In genomic region chr18:26806224-26806623, GRCh38 we compare ENCODE assay signal across 1 cellular context.
TF ChIP-seq lines count a peak whose summit lies in the region.

No MANE protein-coding gene starts in this region.

TF ChIP-seq in H1, 55 proteins besides CTCF, POLR2A, EP300 and RAD21 (continued from another document):
- TF ChIP-seq CHD7 (IDR thresholded peaks at IDR 0.05; ENCODE audit: insufficient replicate concordance, low read length) (no peak), NANOG (IDR thresholded peaks at IDR 0.05; ENCODE audit: insufficient read depth, low read depth, low read length, poor library complexity, severe bottlenecking) (no peak), USF2 (IDR thresholded peaks at IDR 0.05; ENCODE audit: low read length) (no peak), TAF7 (optimal IDR thresholded peaks at IDR 0.05; ENCODE audit: borderline replicate concordance, low read depth, low read length) (no peak), ASH2L (IDR thresholded peaks at IDR 0.05; ENCODE audit: low read length) (no peak), SP1 (IDR thresholded peaks at IDR 0.05; ENCODE audit: low read depth, low read length) (peak; percentile 81), CBX5 (IDR thresholded peaks at IDR 0.05; ENCODE audit: low read depth, low read length) (no peak), MAFK (IDR thresholded peaks at IDR 0.05; ENCODE audit: low read depth, low read length) (no peak), SP2 (IDR thresholded peaks at IDR 0.05; ENCODE audit: low read length) (peak; percentile 12; the same call in 1 of the 2 replicates), RFX5 (IDR thresholded peaks at IDR 0.05; ENCODE audit: borderline replicate concordance, low read depth, low read length) (no peak), SIRT6 (IDR thresholded peaks at IDR 0.05; ENCODE audit: low read length) (no peak), CREB1 (IDR thresholded peaks at IDR 0.05) (no peak), EZH2 (IDR thresholded peaks at IDR 0.05; ENCODE audit: low read depth, low read length, severe bottlenecking) (no peak), JUN (IDR thresholded peaks at IDR 0.05; ENCODE audit: low read depth, low read length) (no peak)
